Comparison of ENCODE assay signal across 17 cellular contexts in genomic region chr3:38565339-38566214, GRCh38.
"Had no signal": no experiment of that assay in that cellular context is flagged by ENCODE, and none has a peak within 500 bp of the region (broad histone marks: within the 10 kb centered on the region; RNA-seq: fewer than 3 reads in every experiment).

No MANE protein-coding gene starts in this region.

- H3K9me3 Mint-ChIP-seq: mesothelial cell of epicardium, T-cell had no signal

- H3K4me3 ChIP-seq: ascending aorta, heart right ventricle, prostate gland, right lobe of liver, SK-N-MC, testis had no signal

- H3K27ac ChIP-seq: ascending aorta, prostate gland, right lobe of liver, SK-N-MC, testis, VCaP had no signal

- DNase-seq: activated CD4-positive, alpha-beta T cell treated with anti-CD3 and anti-CD28 coated beads for 48 hours; activated CD8-positive, alpha-beta memory T cell treated with anti-CD3 and anti-CD28 coated beads for 24 hours; activated gamma-delta T cell; activated T-cell treated with anti-CD3 and anti-CD28 coated beads for 4 hours; effector CD4-positive, alpha-beta T cell; nucleus accumbens; stimulated activated CD4-positive, alpha-beta T cell treated with anti-CD3 and anti-CD28 coated beads, Interleukin-12 subunit alpha, Interleukin-12 subunit beta, amount 100 ng/mL, for 4 hours; stimulated activated naive CD4-positive, alpha-beta T cell treated with Interleukin-2 at 50 U/mL for 16 hours; T-cell; testis had no signal

- H3K9me3 ChIP-seq: ascending aorta, prostate gland, right lobe of liver, testis had no signal

- H3K4me1 ChIP-seq: ascending aorta, prostate gland, right lobe of liver, testis had no signal

- H3K36me3 Mint-ChIP-seq: mesothelial cell of epicardium, T-cell had no signal

- H3K27me3 ChIP-seq: ascending aorta, heart right ventricle, right lobe of liver, testis had no signal

- H3K36me3 ChIP-seq: ascending aorta, prostate gland, right lobe of liver had no signal

- H3K27ac Mint-ChIP-seq: mesothelial cell of epicardium, T-cell had no signal

- H3K4me1 Mint-ChIP-seq: mesothelial cell of epicardium, T-cell had no signal

- H3K4me3 Mint-ChIP-seq: mesothelial cell of epicardium, T-cell had no signal
